Comparison of ENCODE assay signal across 29 cellular contexts in the genomic region with DNA sequence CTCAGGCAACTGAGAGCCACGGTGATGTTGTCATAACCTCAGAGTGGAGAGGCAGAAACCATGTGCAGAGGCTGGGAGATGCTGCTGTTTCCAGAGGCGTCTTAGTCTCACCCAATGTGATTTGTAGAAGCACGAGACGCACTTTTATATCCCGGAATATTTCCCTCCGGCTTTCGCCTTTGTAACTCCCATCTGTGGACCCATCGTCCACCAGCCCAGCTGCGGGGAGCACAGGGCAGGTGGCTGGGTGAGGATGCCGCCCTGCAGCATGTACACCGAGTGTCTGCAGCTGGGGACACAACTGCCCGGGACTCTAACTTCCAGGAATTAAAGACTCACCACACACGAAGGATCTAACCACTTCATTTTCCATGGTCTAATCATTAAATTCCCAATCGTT. TPM values are rescaled to one million over a fixed set of nuclear protein-coding genes. Genes with fewer than 3 reads are reported as not detected.
DNase-seq lines count a peak whose midpoint lies in the region; ATAC-seq, FAIRE-seq and TF ChIP-seq lines count a peak whose summit lies in the region.
"Had no signal": no experiment of that assay in that cellular context is flagged by ENCODE, and none has a peak within 500 bp of the region (broad histone marks: within the 10 kb centered on the region; RNA-seq: fewer than 3 reads in every experiment).

No MANE protein-coding gene starts in this region.

- H3K27me3 Mint-ChIP-seq in T-helper 2 cell treated with Interferon-gamma antibody and Interleukin-4, amounts not matched to agents 5 μg/mL and 100 μg/mL, for 36 hours (ENCODE audit: low read depth) = no peaks in the 10 kb centered on the region
- no peaks in the 10 kb centered on the region for H3K27me3 Mint-ChIP-seq in activated T-cell treated with anti-CD3 and anti-CD28 coated beads, Interleukin-2, amount 50 U/mL, for 72 hours (ENCODE audit: low read depth)

- H3K9me3 ChIP-seq in K562 (replicated peaks; ENCODE audit: control insufficient read depth, insufficient read depth, low read depth, low read length) (no peaks in the 10 kb centered on the region), spleen (no peaks in the 10 kb centered on the region)
- H3K9me3 ChIP-seq: BE2C, MG63, SJSA1 had no signal

- TF ChIP-seq CTCF in K562 (IDR thresholded peaks at IDR 0.05 in 2 of 3, conservative IDR thresholded peaks at IDR 0.05 in 1 of 3; ENCODE audit: insufficient read depth in 2 of 3, low read depth in 1 of 3, low read length in 3 of 3) = no peak
- TF ChIP-seq CTCF in spleen (IDR thresholded peaks at IDR 0.05 in 8 of 11, conservative IDR thresholded peaks at IDR 0.05 in 3 of 11) = no peak

- no peak overlapping the region for H3K4me3 Mint-ChIP-seq in T-helper 2 cell treated with Interferon-gamma antibody and Interleukin-4, amounts not matched to agents 5 μg/mL and 100 μg/mL, for 36 hours
- no peak overlapping the region for H3K4me3 Mint-ChIP-seq in activated T-cell treated with anti-CD3 and anti-CD28 coated beads, Interleukin-2, amount 50 U/mL, for 72 hours
- H3K4me3 Mint-ChIP-seq: CD14-positive monocyte, H9 had no signal

- no peak overlapping the region for H3K4me3 ChIP-seq in K562
- no peak overlapping the region for H3K4me3 ChIP-seq in spleen
- H3K4me3 ChIP-seq: GM23248, MG63, PC-9, SJSA1 had no signal

- peaks cover 60% of the 10 kb centered on the region for H3K36me3 Mint-ChIP-seq in T-helper 2 cell treated with Interferon-gamma antibody and Interleukin-4, amounts not matched to agents 5 μg/mL and 100 μg/mL, for 36 hours (ENCODE audit: low read depth)
- peaks cover 5 to 20% of the 10 kb centered on the region in 2 donors for H3K36me3 Mint-ChIP-seq in activated T-cell treated with anti-CD3 and anti-CD28 coated beads, Interleukin-2, amount 50 U/mL, for 72 hours (ENCODE audit: insufficient read depth in 2 of 2)
- H3K36me3 Mint-ChIP-seq: CD14-positive monocyte had no signal

- H3K27ac Mint-ChIP-seq in T-helper 2 cell treated with Interferon-gamma antibody and Interleukin-4, amounts not matched to agents 5 μg/mL and 100 μg/mL, for 36 hours = peak overlapping the region; percentile 24
- peak overlapping the region; percentile 63 for H3K27ac Mint-ChIP-seq in activated T-cell treated with anti-CD3 and anti-CD28 coated beads, Interleukin-2, amount 50 U/mL, for 72 hours

- ATAC-seq in activated T-cell treated with anti-CD3 and anti-CD28 coated beads, Interleukin-2, amount 50 U/mL, for 72 hours (replicated peaks in 1 of 2) = no peak
- ATAC-seq in K562 (no peak), HG03025 (IDR thresholded peaks at IDR 0.05; ENCODE audit: low FRiP score, unreplicated experiment) (no peak)

- no peak for TF ChIP-seq POLR2A in K562 (conservative IDR thresholded peaks at IDR 0.05)
- TF ChIP-seq POLR2A in spleen (IDR thresholded peaks at IDR 0.05) = no peak

- no peak overlapping the region for H2AFZ ChIP-seq in K562 (ENCODE audit: low read depth, low read length)
- H2AFZ ChIP-seq: GM23248, PC-9 had no signal

- H4K20me1 ChIP-seq in K562 (replicated peaks; ENCODE audit: control insufficient read depth, insufficient read depth, low read length) = 0 out of 2 replicates have a peak, but pooled peaks cover 3% of the 10 kb centered on the region

- H3K9ac ChIP-seq in K562 (ENCODE audit: insufficient read depth in 1 of 2, low read depth in 2 of 2, low read length in 2 of 2) = no peak overlapping the region
- H3K9ac ChIP-seq: GM23248 had no signal

- CTCF ChIA-PET in K562 (lab: Yijun Ruan, JAX; ENCODE audit: low intra/inter-chr PET ratio) = interaction anchor here (0.9 kb wide), 1 partner anchor 138 kb away, joined by 3 read pairs; no protein-coding TSS in a partner anchor

- WGBS in K562 (ENCODE audit: insufficient coverage, low coverage, missing lambda C conversion rate) = 4% methylated on average over 14 of the region's 14 CpGs
- 81 to 89% (median 83%) methylated on average over 14 of the region's 14 CpGs for WGBS in spleen, 5 donors

- H3K27me3 ChIP-seq in K562 (ENCODE audit: control insufficient read depth in 2 of 2, insufficient read depth in 2 of 2, low read length in 2 of 2) (peaks cover 3 to 36% of the 10 kb centered on the region in 2 experiments; a peak in 2 of 5 replicates), spleen (replicated peaks in 1 of 7) (peaks cover 0 to 19% (median 0%) of the 10 kb centered on the region in 7 donors)
- H3K27me3 ChIP-seq: BE2C, SJSA1 had no signal

- no peaks in the 10 kb centered on the region for H3K9me3 Mint-ChIP-seq in T-helper 2 cell treated with Interferon-gamma antibody and Interleukin-4, amounts not matched to agents 5 μg/mL and 100 μg/mL, for 36 hours
- H3K9me3 Mint-ChIP-seq in activated T-cell treated with anti-CD3 and anti-CD28 coated beads, Interleukin-2, amount 50 U/mL, for 72 hours = no peaks in the 10 kb centered on the region
- H3K9me3 Mint-ChIP-seq: H9 had no signal

- POLR2A ChIA-PET in K562 (lab: Yijun Ruan, JAX) = no interaction called here

- H3K27ac ChIP-seq in K562 (ENCODE audit: extremely low read depth, low read depth, low read length) (no peak overlapping the region), spleen (no peak overlapping the region)
- H3K27ac ChIP-seq: 22Rv1, GM23248, PC-9, SJSA1 had no signal

- no peak for DNase-seq in T-helper 2 cell treated with Interferon-gamma antibody and Interleukin-4, amounts not matched to agents 5 μg/mL and 100 μg/mL, for 36 hours (ENCODE audit: low spot score)
- DNase-seq in T-helper 2 cell (no peak), activated T-cell treated with anti-CD3 and anti-CD28 coated beads for 4 hours (no peak), K562 (ENCODE audit: extremely low read depth in 1 of 4, low spot score in 3 of 4) (no peak), spleen (peak; percentile 61)
- DNase-seq in activated T-cell treated with anti-CD3 and anti-CD28 coated beads, Interleukin-2, amount 50 U/mL, for 72 hours = no peak
- no peak for DNase-seq in activated naive CD4-positive, alpha-beta T cell treated with Interleukin-2 at 50 U/mL for 16 hours
- DNase-seq: DMS153; GM23248; H9; KG1; MG63; NCI-H1105 treated with DMSO at 0.1 percent for 48 hours; NCI-H146; NCI-H1930; NCI-H2107; NCI-H446; NCI-H526; NCI-H82; NK-92 treated with Interleukin-12 subunit alpha and Interleukin-12 subunit beta, amount 100 ng/mL, for 24 hours; PC-9; Right ventricle myocardium superior had no signal

- H3K4me2 ChIP-seq in K562 (ENCODE audit: insufficient read depth, low read length) = no peak overlapping the region
- H3K4me2 ChIP-seq: PC-9 had no signal

- no TSS peak for BruUV-seq in K562 (replicated peaks; lab: Mats Ljungman, UMichigan)

- peaks cover 26% of the 10 kb centered on the region for H3K4me1 Mint-ChIP-seq in T-helper 2 cell treated with Interferon-gamma antibody and Interleukin-4, amounts not matched to agents 5 μg/mL and 100 μg/mL, for 36 hours (ENCODE audit: low read depth)
- peaks cover 59% of the 10 kb centered on the region for H3K4me1 Mint-ChIP-seq in activated T-cell treated with anti-CD3 and anti-CD28 coated beads, Interleukin-2, amount 50 U/mL, for 72 hours (ENCODE audit: low read depth)

- no peaks in the 10 kb centered on the region for H3K9me1 ChIP-seq in K562 (ENCODE audit: control insufficient read depth, insufficient read depth, low read length)

- H3K79me2 ChIP-seq in K562 (ENCODE audit: control insufficient read depth, insufficient read depth, low read length) = no peaks in the 10 kb centered on the region

- in situ Hi-C loops in K562 (cut with MboI) = loop anchor here (5.0 to 10.0 kb wide), 3 partner anchors 70 to 290 kb away; partner anchors contain the start of gene TFF3

- intact Hi-C loops in K562 (cut with micrococcal nuclease) = no loop called here
- intact Hi-C loops in spleen (cut with DNase I; ENCODE audit: low total_unique reads) = loop anchor here (5.0 to 10.0 kb wide), 2 partner anchors 62 to 300 kb away; no protein-coding TSS in a partner anchor

- H3K4me1 ChIP-seq in K562 (replicated peaks in 1 of 2; ENCODE audit: control insufficient read depth in 2 of 2, insufficient read depth in 2 of 2, low read length in 2 of 2) (peaks cover 0 to 8% of the 10 kb centered on the region in 2 experiments; a peak in 2 of 5 replicates), spleen (peaks cover 0 to 15% (median 10%) of the 10 kb centered on the region in 6 donors)
- H3K4me1 ChIP-seq: BE2C had no signal

- H3K36me3 ChIP-seq in K562 (ENCODE audit: control insufficient read depth, insufficient read depth, low read length) = no peaks in the 10 kb centered on the region
- peaks cover 0 to 22% (median 0%) of the 10 kb centered on the region in 6 donors for H3K36me3 ChIP-seq in spleen
- H3K36me3 ChIP-seq: BE2C, MG63, SJSA1 had no signal

- no peak for TF ChIP-seq EP300 in K562 (IDR thresholded peaks at IDR 0.05; ENCODE audit: low read length)

- no peak for FAIRE-seq in K562 (lab: Jason Lieb, UNC)
- FAIRE-seq: GM18507 had no signal

- TF ChIP-seq RAD21 in K562 (CRISPR knock-in tag; conservative IDR thresholded peaks at IDR 0.05 in 1 of 2, IDR thresholded peaks at IDR 0.05 in 1 of 2) = no peak

RNA-seq across cellular contexts. Expression of gene UBASH3A, which starts 43.5 kb away (rescaled TPM):
- 10 to 100 TPM; 54.5 to 57.4 TPM for total RNA-seq in activated T-cell treated with anti-CD3 and anti-CD28 coated beads, Interleukin-2, amount 50 U/mL, for 72 hours
- total RNA-seq in K562 (2011; cell fraction: chromatin; rRNA removed; ENCODE audit: low replicate concordance) = 1.1 and 3.3 TPM in 2 replicates
- 3.2 and 3.8 TPM in 2 replicates for total RNA-seq in K562 (2011; cell fraction: nucleolus; rRNA removed)
- total RNA-seq in K562 (2011; cell fraction: nucleoplasm; rRNA removed) = 1.0 and 2.0 TPM in 2 replicates
- total RNA-seq in K562 (2014; rRNA removed) (1.4 and 2.9 TPM in 2 replicates), K562 (2014; rRNA removed; fragmentation: Illumina TruSeq; extraction: Trizol) (0.35 and 0.47 TPM in 2 replicates), K562 (2015; rRNA removed; fragmentation: Illumina TruSeq; extraction: Trizol) (0.90 and 1.1 TPM in 2 replicates), K562 (2021) (1.5 and 1.8 TPM in 2 replicates), spleen (10 to 100 TPM in 5 of 7 donors, 1 to 10 TPM in 2; 7.2 to 16.3 (median 11.4) TPM)
- polyA plus RNA-seq in K562 (2011; rRNA removed) (1.4 and 4.4 TPM in 2 replicates), K562 (2014; fragmentation: Illumina TruSeq; extraction: Trizol) (1.1 and 1.4 TPM in 2 replicates), K562 (2014; fragmentation: Nextera tagmentation; extraction: Ambion mirVana) (under 1 TPM; 0.23 to 0.25 TPM), K562 (2014; rRNA removed) (1.0 and 1.4 TPM in 2 replicates), spleen (1 to 10 TPM; 2.6 to 4.2 (median 3.3) TPM)
- polyA plus RNA-seq in K562 (2011; cell fraction: cytosol; rRNA removed) = 2.1 and 4.7 TPM in 2 replicates
- 24.2 and 29.1 TPM in 2 replicates for polyA plus RNA-seq in K562 (2011; cell fraction: nucleus; rRNA removed)
- polyA plus RNA-seq in K562 (2012) = 1.1 and 1.5 TPM in 2 replicates
- polyA minus RNA-seq in K562 (2011; rRNA and poly(A)+ RNA removed) = 1.4 and 2.2 TPM in 2 replicates
- polyA minus RNA-seq in K562 (2011; cell fraction: cytosol; rRNA and poly(A)+ RNA removed) = 1.3 and 3.1 TPM in 2 replicates
- 7.9 and 15.2 TPM in 2 replicates for polyA minus RNA-seq in K562 (2011; cell fraction: nucleus; rRNA and poly(A)+ RNA removed)
- total RNA-seq: GM23248, H9, PC-9, Right ventricle myocardium superior, RPMI7951, SJSA1 had no signal
- polyA plus RNA-seq: CD14-positive monocyte, GM23248 had no signal

RNA-seq across cellular contexts. Expression of gene RSPH1, which starts 48.8 kb away (rescaled TPM):
- total RNA-seq in activated T-cell treated with anti-CD3 and anti-CD28 coated beads, Interleukin-2, amount 50 U/mL, for 72 hours = under 1 TPM; 0.19 to 0.36 TPM
- 0.16 TPM in 1 of 2 replicates, not detected in the other for total RNA-seq in K562 (2011; cell fraction: chromatin; rRNA removed; ENCODE audit: low replicate concordance)
- not detected in 2 replicates for total RNA-seq in K562 (2011; cell fraction: nucleolus; rRNA removed)
- 0.15 TPM in 1 of 2 replicates, not detected in the other for total RNA-seq in K562 (2011; cell fraction: nucleoplasm; rRNA removed)
- total RNA-seq in K562 (2014; rRNA removed) (not detected in 2 replicates), K562 (2014; rRNA removed; fragmentation: Illumina TruSeq; extraction: Trizol) (not detected in 2 replicates), K562 (2015; rRNA removed; fragmentation: Illumina TruSeq; extraction: Trizol) (not detected in 2 replicates), K562 (2021) (not detected in 2 replicates), spleen (under 1 TPM in 2 of 7 donors, not detected in 5; 0.25 to 0.33 TPM)
- polyA plus RNA-seq in K562 (2011; rRNA removed) (0.17 TPM in 1 of 2 replicates, not detected in the other), K562 (2014; fragmentation: Illumina TruSeq; extraction: Trizol) (not detected in 2 replicates), K562 (2014; fragmentation: Nextera tagmentation; extraction: Ambion mirVana) (not detected), K562 (2014; rRNA removed) (not detected in 2 replicates), spleen (under 1 TPM; 0.10 to 0.35 (median 0.26) TPM)
- 0.01 TPM in 1 of 2 replicates, not detected in the other for polyA plus RNA-seq in K562 (2011; cell fraction: cytosol; rRNA removed)
- polyA plus RNA-seq in K562 (2011; cell fraction: nucleus; rRNA removed) = 0.07 TPM in 1 of 2 replicates, not detected in the other
- 0.18 TPM in 1 of 2 replicates, not detected in the other for polyA plus RNA-seq in K562 (2012)
- polyA minus RNA-seq in K562 (2011; rRNA and poly(A)+ RNA removed) = 0.07 TPM in 1 of 2 replicates, not detected in the other
- not detected in 2 replicates for polyA minus RNA-seq in K562 (2011; cell fraction: cytosol; rRNA and poly(A)+ RNA removed)
- polyA minus RNA-seq in K562 (2011; cell fraction: nucleus; rRNA and poly(A)+ RNA removed) = not detected in 2 replicates
- total RNA-seq: Right ventricle myocardium superior, SJSA1 had no signal
- polyA plus RNA-seq: CD14-positive monocyte, GM23248 had no signal

RNA-seq across cellular contexts. Expression of gene TMPRSS3, which starts 51.3 kb away (rescaled TPM):
- total RNA-seq in activated T-cell treated with anti-CD3 and anti-CD28 coated beads, Interleukin-2, amount 50 U/mL, for 72 hours = 10 to 100 TPM; 57.1 to 91.9 TPM
- 0.21 TPM in 1 of 2 replicates, not detected in the other for total RNA-seq in K562 (2011; cell fraction: chromatin; rRNA removed; ENCODE audit: low replicate concordance)
- not detected in 2 replicates for total RNA-seq in K562 (2011; cell fraction: nucleolus; rRNA removed)
- not detected in 2 replicates for total RNA-seq in K562 (2011; cell fraction: nucleoplasm; rRNA removed)
- total RNA-seq in K562 (2014; rRNA removed) (not detected in 2 replicates), K562 (2014; rRNA removed; fragmentation: Illumina TruSeq; extraction: Trizol) (not detected in 2 replicates), K562 (2015; rRNA removed; fragmentation: Illumina TruSeq; extraction: Trizol) (not detected in 2 replicates), K562 (2021) (not detected in 2 replicates), spleen (1 to 10 TPM in 2 of 7 donors, under 1 TPM in 4, not detected in 1; 0.51 to 6.0 (median 0.78) TPM)
- polyA plus RNA-seq in K562 (2011; rRNA removed) (0.04 and 0.07 TPM in 2 replicates), K562 (2014; fragmentation: Illumina TruSeq; extraction: Trizol) (not detected in 2 replicates), K562 (2014; fragmentation: Nextera tagmentation; extraction: Ambion mirVana) (not detected), K562 (2014; rRNA removed) (not detected in 2 replicates), spleen (under 1 TPM; 0.22 to 0.32 (median 0.24) TPM)
- 0.13 and 0.25 TPM in 2 replicates for polyA plus RNA-seq in K562 (2011; cell fraction: cytosol; rRNA removed)
- polyA plus RNA-seq in K562 (2011; cell fraction: nucleus; rRNA removed) = 0.18 TPM in 2 replicates
- 0.03 and 0.04 TPM in 2 replicates for polyA plus RNA-seq in K562 (2012)
- polyA minus RNA-seq in K562 (2011; rRNA and poly(A)+ RNA removed) = not detected in 2 replicates
- 2.2 TPM in 1 of 2 replicates, not detected in the other for polyA minus RNA-seq in K562 (2011; cell fraction: cytosol; rRNA and poly(A)+ RNA removed)
- polyA minus RNA-seq in K562 (2011; cell fraction: nucleus; rRNA and poly(A)+ RNA removed) = 1.1 TPM in 1 of 2 replicates, not detected in the other
- total RNA-seq: GM23248, Right ventricle myocardium superior, RPMI7951 had no signal
- polyA plus RNA-seq: GM23248 had no signal

Comparison
In these comparisons a context has a peak if more than half of its experiments do, and no peak if none do; other contexts are left out.
1. RNA of gene TMPRSS3, which starts 51.3 kb away (total RNA-seq): 57.1 to 91.9 TPM in activated T-cell treated with anti-CD3 and anti-CD28 coated beads, Interleukin-2, amount 50 U/mL, for 72 hours; 0.51 to 6.0 TPM in spleen and 0.21 TPM in K562; every median in the first group is over 4 times any median in the second.